In genomic region chr4:128462104-128462783, GRCh38 we compare ENCODE assay signal across 12 cellular contexts.
"Had no signal": no experiment of that assay in that cellular context is flagged by ENCODE, and none has a peak within 500 bp of the region (broad histone marks: within the 10 kb centered on the region; RNA-seq: fewer than 3 reads in every experiment).

No MANE protein-coding gene starts in this region.

- FAIRE-seq: colon had no signal

- H3K27ac Mint-ChIP-seq: stimulated activated memory B cell treated with anti-CD40 and anti-IgM and Interleukin-4, amounts not matched to agents 10 μg/mL and 1 μg/mL and 100 μg/mL, for 72 hours had no signal

- H3K27me3 ChIP-seq: esophagus muscularis mucosa, hepatocyte, tibial artery, vagina had no signal

- H3K36me3 ChIP-seq: esophagus muscularis mucosa, tibial artery, vagina had no signal

- H3K4me2 ChIP-seq: hepatocyte had no signal

- H3K9me3 Mint-ChIP-seq: stimulated activated memory B cell treated with anti-CD40 and anti-IgM and Interleukin-4, amounts not matched to agents 10 μg/mL and 1 μg/mL and 100 μg/mL, for 72 hours had no signal

- H3K36me3 Mint-ChIP-seq: stimulated activated memory B cell treated with anti-CD40 and anti-IgM and Interleukin-4, amounts not matched to agents 10 μg/mL and 1 μg/mL and 100 μg/mL, for 72 hours had no signal

- H3K4me3 ChIP-seq: esophagus muscularis mucosa, hepatocyte, tibial artery, vagina had no signal

- H3K79me2 ChIP-seq: hepatocyte, parathyroid adenoma had no signal

- H3K4me1 Mint-ChIP-seq: stimulated activated memory B cell treated with anti-CD40 and anti-IgM and Interleukin-4, amounts not matched to agents 10 μg/mL and 1 μg/mL and 100 μg/mL, for 72 hours had no signal

- H3K4me1 ChIP-seq: esophagus muscularis mucosa, parathyroid adenoma had no signal

- H3K27me3 Mint-ChIP-seq: stimulated activated memory B cell treated with anti-CD40 and anti-IgM and Interleukin-4, amounts not matched to agents 10 μg/mL and 1 μg/mL and 100 μg/mL, for 72 hours had no signal

- H3K9ac ChIP-seq: parathyroid adenoma had no signal

- DNase-seq: activated CD4-positive, alpha-beta T cell treated with anti-CD3 and anti-CD28 coated beads for 1 hour; activated CD4-positive, alpha-beta T cell treated with anti-CD3 and anti-CD28 coated beads, Interleukin-2, amount 50 U/mL, for 4 hours; activated naive CD4-positive, alpha-beta T cell treated with anti-CD3 and anti-CD28 coated beads, Interleukin-2, amount 50 U/mL, for 16 hours; activated T-cell treated with anti-CD3 and anti-CD28 coated beads, Interleukin-2, amount 50 U/mL, for 1 hour; T-helper 1 cell; tibial artery had no signal

- H3K27ac ChIP-seq: esophagus muscularis mucosa, parathyroid adenoma had no signal

- H3K4me3 Mint-ChIP-seq: stimulated activated memory B cell treated with anti-CD40 and anti-IgM and Interleukin-4, amounts not matched to agents 10 μg/mL and 1 μg/mL and 100 μg/mL, for 72 hours had no signal

- H3K9me3 ChIP-seq: esophagus muscularis mucosa, tibial artery, vagina had no signal
